Comparison of ENCODE assay signal across 8 cellular contexts in the genomic region with DNA sequence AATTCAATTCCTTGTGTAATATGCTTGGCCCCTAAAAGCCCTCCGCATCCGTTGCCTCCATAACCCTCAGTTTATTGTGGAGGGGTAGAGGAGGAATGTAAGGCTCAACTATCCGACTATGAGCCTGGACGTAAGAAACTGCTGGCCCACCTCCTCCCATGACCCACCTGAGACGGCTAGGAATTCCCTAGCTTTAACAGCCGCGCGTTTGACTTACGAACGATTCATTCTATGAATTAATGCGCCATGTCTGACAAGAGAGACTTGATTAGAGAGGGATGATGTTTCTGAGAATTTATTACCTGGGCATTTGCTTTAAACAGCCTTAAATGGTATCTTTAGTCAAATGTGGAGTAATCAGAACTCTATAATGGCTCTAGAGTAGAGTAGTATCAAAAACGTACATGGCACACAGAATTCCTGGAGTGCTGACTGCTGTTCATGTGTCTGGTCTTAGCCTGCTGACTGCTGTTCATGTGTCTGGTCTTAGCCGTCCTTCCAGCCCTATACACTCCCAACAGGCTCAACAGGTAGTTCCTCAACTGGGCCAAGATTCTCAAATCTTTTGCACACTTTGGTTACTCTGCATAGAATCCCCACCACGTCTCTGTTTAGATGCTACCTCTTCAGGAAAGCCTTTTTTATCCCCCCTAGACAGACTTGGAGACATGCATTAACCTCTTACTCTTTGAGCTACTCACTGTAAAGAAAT. TPM values are rescaled to one million over a fixed set of nuclear protein-coding genes. Genes with fewer than 3 reads are reported as not detected.
DNase-seq lines count a peak whose midpoint lies in the region; ATAC-seq, FAIRE-seq and TF ChIP-seq lines count a peak whose summit lies in the region.

No MANE protein-coding gene starts in this region.

- TF ChIP-seq CTCF in OCI-LY7 (conservative IDR thresholded peaks at IDR 0.05; ENCODE audit: low read length) = no peak
- no peak for TF ChIP-seq CTCF in endodermal cell (conservative IDR thresholded peaks at IDR 0.05)
- no peak for TF ChIP-seq CTCF in osteocyte (IDR thresholded peaks at IDR 0.05)

- H3K36me3 Mint-ChIP-seq in endodermal cell (ENCODE audit: low read depth) = peaks cover 2% of the 10 kb centered on the region
- H3K36me3 Mint-ChIP-seq in osteocyte (ENCODE audit: unreplicated experiment) = no peaks in the 10 kb centered on the region

- H3K4me2 ChIP-seq in OCI-LY7 (ENCODE audit: low read length) = peak overlapping the region; percentile 88

- peaks cover 39% of the 10 kb centered on the region for H3K79me2 ChIP-seq in OCI-LY7 (ENCODE audit: insufficient read depth, low read depth, low read length)

- H3K27me3 Mint-ChIP-seq in endodermal cell (ENCODE audit: insufficient read depth) = no peaks in the 10 kb centered on the region
- H3K27me3 Mint-ChIP-seq in osteocyte (ENCODE audit: unreplicated experiment) = no peaks in the 10 kb centered on the region

- CTCF ChIA-PET in OCI-LY7 (lab: Charles Lee; ENCODE audit: unreplicated experiment) = interaction anchor here (0.5 kb wide), 1 partner anchor 645 kb away, joined by 3 read pairs; no protein-coding TSS in a partner anchor

- BruUV-seq in OCI-LY7 (replicated peaks; lab: Mats Ljungman, UMichigan) = TSS peak; percentile 94

- TF ChIP-seq POLR2A in GM12891 (IDR thresholded peaks at IDR 0.05; ENCODE audit: low read depth, low read length) = no peak

- H3K4me1 Mint-ChIP-seq in endodermal cell (peaks cover 18% of the 10 kb centered on the region), osteocyte (ENCODE audit: unreplicated experiment) (peaks cover 36% of the 10 kb centered on the region)

- peak; percentile 38 for FAIRE-seq in GM12891 (lab: Jason Lieb, UNC)

- H3K4me1 ChIP-seq in OCI-LY7 (ENCODE audit: insufficient read depth, low read length, poor library complexity, severe bottlenecking) (peaks cover 21% of the 10 kb centered on the region), endodermal cell (ENCODE audit: control insufficient read depth, insufficient read depth, low read length) (no peaks in the 10 kb centered on the region)

- peak overlapping the region; percentile 87 for H2AFZ ChIP-seq in OCI-LY7 (ENCODE audit: low read length)

- H3K9ac ChIP-seq in endodermal cell (ENCODE audit: extremely low read depth, low read length, poor library complexity, severe bottlenecking) = peak overlapping the region; percentile 82

- no peaks in the 10 kb centered on the region for H3K9me2 ChIP-seq in OCI-LY7 (ENCODE audit: insufficient read depth, low read length)

- H3K9me3 Mint-ChIP-seq in endodermal cell (no peaks in the 10 kb centered on the region), osteocyte (ENCODE audit: unreplicated experiment) (no peaks in the 10 kb centered on the region)

- no peak for DNase-seq in GM12891 (ENCODE audit: insufficient read length, low spot score)
- no peak for DNase-seq in OCI-LY7 (ENCODE audit: low spot score)
- DNase-seq in endodermal cell = no peak
- DNase-seq in osteocyte (ENCODE audit: extremely low spot score, unreplicated experiment) = no peak
- DNase-seq in superior temporal gyrus (ENCODE audit: extremely low spot score) = no peak
- no peak for DNase-seq in NCI-H2029 treated with DMSO at 0.1 percent for 48 hours (lab: John Stamatoyannopoulos, UW)

- peak overlapping the region; percentile 97 for H3K27ac Mint-ChIP-seq in endodermal cell
- peak overlapping the region; percentile 99 for H3K27ac Mint-ChIP-seq in osteocyte (ENCODE audit: unreplicated experiment)

- H3K4me3 Mint-ChIP-seq in endodermal cell = peak overlapping the region; percentile 84
- peak overlapping the region; percentile 92 for H3K4me3 Mint-ChIP-seq in osteocyte (ENCODE audit: unreplicated experiment)

- H3K27ac ChIP-seq in OCI-LY7 (ENCODE audit: low read depth, low read length, poor library complexity, severe bottlenecking) (no peak overlapping the region), endodermal cell (ENCODE audit: low read depth, low read length) (peak overlapping the region; percentile 47)

- WGBS in endodermal cell (ENCODE audit: insufficient coverage in 1 of 2, insufficient read length in 1 of 2), 2 experiments = 81 to 88% methylated on average over 12 to 14 of the region's 14 CpGs

- no peaks in the 10 kb centered on the region; the same call in 1 of the 2 replicates for H3K36me3 ChIP-seq in OCI-LY7 (ENCODE audit: insufficient read depth, low read length)
- H3K36me3 ChIP-seq in endodermal cell (ENCODE audit: control insufficient read depth, insufficient read depth, low read length) = peaks cover 3% of the 10 kb centered on the region

- ATAC-seq in activated CD4-positive, CD25-positive, alpha-beta regulatory T cell treated with anti-CD3 and anti-CD28 coated beads, Interleukin-2, amount 50 U/mL, for 24 hours = no peak
- no peak for ATAC-seq in GM19395 (IDR thresholded peaks at IDR 0.05; ENCODE audit: unreplicated experiment)

- H3K9me3 ChIP-seq in OCI-LY7 (ENCODE audit: low read length) (no peaks in the 10 kb centered on the region), endodermal cell (ENCODE audit: control insufficient read depth, low read length) (no peaks in the 10 kb centered on the region)

- POLR2A ChIA-PET in OCI-LY7 (lab: Charles Lee) = interaction anchor here (0.6 to 0.9 kb wide), 2 partner anchors 44 to 49 kb away, joined by 3 read pairs; partner anchors contain the start of gene NFU1

- intact Hi-C loops in OCI-LY7 (cut with micrococcal nuclease; ENCODE audit: unreplicated experiment) = loop anchor here (1.0 to 2.0 kb wide), 2 partner anchors 49 to 255 kb away; partner anchors contain the start of genes AAK1 and NFU1

- H4K20me1 ChIP-seq in OCI-LY7 (ENCODE audit: insufficient read depth, low read length) = 0 out of 2 replicates have a peak, but pooled peaks cover 4% of the 10 kb centered on the region

- H3K4me3 ChIP-seq in OCI-LY7 (ENCODE audit: low read depth, low read length, poor library complexity, severe bottlenecking) (peak overlapping the region; percentile 90), endodermal cell (ENCODE audit: low read length) (peak overlapping the region; percentile 97)

- no peaks in the 10 kb centered on the region for H3K27me3 ChIP-seq in endodermal cell (ENCODE audit: control insufficient read depth, insufficient read depth, low read length, poor library complexity, severe bottlenecking)

TF ChIP-seq in GM12891, 5 proteins besides CTCF, POLR2A, EP300 and RAD21:
- TF ChIP-seq POU2F2 (IDR thresholded peaks at IDR 0.05; ENCODE audit: low read depth, low read length) (no peak), TAF1 (IDR thresholded peaks at IDR 0.05; ENCODE audit: low read depth, low read length) (no peak), SPI1 (IDR thresholded peaks at IDR 0.05; ENCODE audit: low read depth, low read length) (no peak), POLR2AphosphoS5 (IDR thresholded peaks at IDR 0.05; ENCODE audit: low read depth, low read length) (no peak), PAX5 (IDR thresholded peaks at IDR 0.05; ENCODE audit: insufficient read depth, low read length, severe bottlenecking) (no peak)

RNA-seq across cellular contexts. Expression of gene GFPT1, which starts 0.9 kb away (rescaled TPM):
- 10.6 TPM for polyA plus RNA-seq in GM12891 (2012; ENCODE audit: low read depth, missing spikeins)
- total RNA-seq in OCI-LY7 (2014; rRNA removed; shearing (Covaris generic)) = 11.0 and 14.8 TPM in 2 replicates
- total RNA-seq in OCI-LY7 (2022) (31.2 TPM in 2 replicates), endodermal cell (10 to 100 TPM; 79.8 to 95.9 TPM), osteocyte (48.3 and 59.3 TPM in 2 replicates)
- 25.9 TPM for polyA plus RNA-seq in endodermal cell (2013, experiment 1 of 2)
- polyA plus RNA-seq in endodermal cell (2013, experiment 2 of 2) = 25.8 TPM

RNA-seq across cellular contexts. Expression of gene NFU1, which starts 49.3 kb away (rescaled TPM):
- polyA plus RNA-seq in GM12891 (2012; ENCODE audit: low read depth, missing spikeins) = 37.8 TPM
- total RNA-seq in OCI-LY7 (2014; rRNA removed; shearing (Covaris generic)) = 15.4 and 17.1 TPM in 2 replicates
- total RNA-seq in OCI-LY7 (2022) = 30.5 and 35.3 TPM in 2 replicates
- 10 to 100 TPM; 37.0 to 37.9 TPM for total RNA-seq in endodermal cell
- 48.3 TPM for polyA plus RNA-seq in endodermal cell (2013, experiment 1 of 2)
- 47.9 TPM for polyA plus RNA-seq in endodermal cell (2013, experiment 2 of 2)
- total RNA-seq in osteocyte = 41.3 and 41.4 TPM in 2 replicates
